ENCODE assay signal across 19 cellular contexts in the genomic region with DNA sequence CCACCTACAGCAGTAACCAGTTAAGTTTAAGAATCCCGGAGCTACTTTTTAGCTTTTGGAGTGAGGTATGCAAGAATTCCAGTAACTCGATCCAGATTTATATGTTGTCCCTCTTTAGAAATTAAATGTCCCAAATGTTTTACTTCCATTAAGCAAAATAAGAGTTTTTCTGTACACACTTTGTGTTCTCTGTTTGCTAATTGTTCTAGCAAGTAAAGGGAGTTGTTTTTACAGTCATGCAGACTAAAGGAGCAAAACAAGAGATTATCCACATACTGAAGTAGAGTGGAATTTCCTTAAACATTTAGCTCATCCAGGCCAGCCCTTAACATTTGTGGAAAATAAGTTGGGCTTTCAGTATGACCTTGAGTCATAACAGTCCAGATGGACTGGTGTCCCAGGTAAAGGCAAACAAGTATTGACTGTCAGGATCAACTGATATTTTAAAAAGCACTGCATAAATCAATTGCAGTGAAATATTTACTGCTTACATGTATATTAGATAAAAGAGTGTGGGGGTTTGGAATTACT. TPM values are rescaled to one million over a fixed set of nuclear protein-coding genes. Genes with fewer than 3 reads are reported as not detected.
DNase-seq lines count a peak whose midpoint lies in the region; FAIRE-seq and TF ChIP-seq lines count a peak whose summit lies in the region.
"Had no signal": no experiment of that assay in that cellular context is flagged by ENCODE, and none has a peak within 500 bp of the region (broad histone marks: within the 10 kb centered on the region; RNA-seq: fewer than 3 reads in every experiment).

No MANE protein-coding gene starts in this region.

- no peak overlapping the region for H3K4me2 ChIP-seq in astrocyte (ENCODE audit: low read length)
- H3K4me2 ChIP-seq in mesenchymal stem cell (ENCODE audit: low read length, poor library complexity, severe bottlenecking): no peak overlapping the region
- H3K4me2 ChIP-seq in smooth muscle cell: peak overlapping the region; percentile 76
- H3K4me2 ChIP-seq: KMS-11 had no signal

- peak overlapping the region; percentile 16 for H3K27ac Mint-ChIP-seq in astrocyte (ENCODE audit: unreplicated experiment)
- H3K27ac Mint-ChIP-seq: CD4-positive, CD25-positive, alpha-beta regulatory T cell had no signal

- peaks cover 20% of the 10 kb centered on the region for H3F3A ChIP-seq in smooth muscle cell (ENCODE audit: low read depth)

- TF ChIP-seq CTCF in astrocyte (IDR thresholded peaks at IDR 0.05; ENCODE audit: insufficient read depth, low read depth, low read length) (no peak), smooth muscle cell (IDR thresholded peaks at IDR 0.05; ENCODE audit: borderline replicate concordance, insufficient read depth, poor library complexity, severe bottlenecking) (no peak)

- no peak overlapping the region for H3K14ac ChIP-seq in mesenchymal stem cell (ENCODE audit: low read length in 2 of 2)

- no peak overlapping the region for H2BK120ac ChIP-seq in mesenchymal stem cell (ENCODE audit: low read depth, low read length)

- H3K9ac ChIP-seq in astrocyte (ENCODE audit: low read length) (no peak overlapping the region), mesenchymal stem cell (ENCODE audit: low read length) (no peak overlapping the region), smooth muscle cell (ENCODE audit: low read depth) (peak overlapping the region; percentile 77)
- H3K9ac ChIP-seq: KMS-11 had no signal

- H3K27me3 ChIP-seq in astrocyte (ENCODE audit: insufficient read depth, low read length): peaks cover 4% of the 10 kb centered on the region
- peaks cover 5 to 48% of the 10 kb centered on the region in 2 experiments for H3K27me3 ChIP-seq in mesenchymal stem cell (ENCODE audit: control insufficient read depth in 1 of 2, insufficient read depth in 1 of 2, low read length in 2 of 2)
- H3K27me3 ChIP-seq in smooth muscle cell (ENCODE audit: low read depth): no peaks in the 10 kb centered on the region
- H3K27me3 ChIP-seq in MG63: no peaks in the 10 kb centered on the region

- H3K36me3 ChIP-seq in astrocyte (ENCODE audit: insufficient read depth, low read length) (no peaks in the 10 kb centered on the region), mesenchymal stem cell (ENCODE audit: control insufficient read depth in 1 of 2, insufficient read depth in 2 of 2, low read depth in 1 of 2, low read length in 2 of 2) (no peaks in the 10 kb centered on the region), smooth muscle cell (ENCODE audit: low read depth) (no peaks in the 10 kb centered on the region), MG63 (no peaks in the 10 kb centered on the region)

- no peak overlapping the region for H2BK15ac ChIP-seq in mesenchymal stem cell (ENCODE audit: low read depth, poor library complexity, severe bottlenecking)

- H3K4me3 ChIP-seq in astrocyte (ENCODE audit: insufficient read depth, low read depth, low read length): no peak overlapping the region
- no peak overlapping the region for H3K4me3 ChIP-seq in mesenchymal stem cell (ENCODE audit: insufficient read depth in 1 of 2, low read depth in 1 of 2, low read length in 2 of 2)
- no peak overlapping the region for H3K4me3 ChIP-seq in smooth muscle cell
- H3K4me3 ChIP-seq in MG63: no peak overlapping the region
- H3K4me3 ChIP-seq: GM12878 had no signal

- H3K4ac ChIP-seq in mesenchymal stem cell (ENCODE audit: low read depth in 1 of 2, low read length in 2 of 2): no peak overlapping the region

- no peak overlapping the region for H2BK5ac ChIP-seq in mesenchymal stem cell (ENCODE audit: low read depth, low read length, poor library complexity, severe bottlenecking)

- no peak overlapping the region for H4K91ac ChIP-seq in mesenchymal stem cell (ENCODE audit: low read length)

- peaks cover 24% of the 10 kb centered on the region for H3K4me1 Mint-ChIP-seq in astrocyte (ENCODE audit: low read depth, unreplicated experiment)

- no CpG with 5 or more reads among the region's 2 CpGs for WGBS in mesenchymal stem cell
- 67% methylated on average over 2 of the region's 2 CpGs for WGBS in smooth muscle cell (ENCODE audit: low lambda C conversion rate)

- DNase-seq in GM18507 (ENCODE audit: extremely low spot score, insufficient read length, low read depth) (no peak), astrocyte (ENCODE audit: low read depth) (peak; percentile 9), mesenchymal stem cell (peak; percentile 19), smooth muscle cell (lab: John Stamatoyannopoulos, UW; ENCODE audit: unreplicated experiment) (no peak), NCI-H774 (lab: John Stamatoyannopoulos, UW) (no peak), A172 (ENCODE audit: low spot score) (no peak), MG63 (no peak)
- DNase-seq: CD4-positive, CD25-positive, alpha-beta regulatory T cell; IMR-90; NCI-H1694; NCI-H2081 treated with DMSO at 0.1 percent for 48 hours; NCI-H2171 treated with DMSO at 0.1 percent for 48 hours; NCI-H446; NCI-H526; Right ventricle myocardium superior had no signal

- H3K79me1 ChIP-seq in mesenchymal stem cell (replicated peaks; ENCODE audit: low read length, poor library complexity, severe bottlenecking): no peaks in the 10 kb centered on the region

- H3K27ac ChIP-seq in astrocyte (ENCODE audit: low read depth, low read length) (no peak overlapping the region), mesenchymal stem cell (ENCODE audit: low read length, poor library complexity, severe bottlenecking) (no peak overlapping the region), smooth muscle cell (ENCODE audit: low read depth) (peak overlapping the region; percentile 96)
- H3K27ac ChIP-seq: KMS-11 had no signal

- no peak overlapping the region for H2BK12ac ChIP-seq in mesenchymal stem cell (ENCODE audit: low read length in 2 of 2)

- H3K9me3 Mint-ChIP-seq in astrocyte (ENCODE audit: unreplicated experiment): peaks cover 3% of the 10 kb centered on the region

- no peaks in the 10 kb centered on the region for H3K36me3 Mint-ChIP-seq in astrocyte (ENCODE audit: low read depth, unreplicated experiment)
- H3K36me3 Mint-ChIP-seq: CD4-positive, CD25-positive, alpha-beta regulatory T cell had no signal

- H3K27me3 Mint-ChIP-seq in astrocyte (ENCODE audit: low read depth, unreplicated experiment): peaks cover 3% of the 10 kb centered on the region

- no peak overlapping the region for H3K23ac ChIP-seq in mesenchymal stem cell (ENCODE audit: low read length in 2 of 2)

- no peak overlapping the region for H3K18ac ChIP-seq in mesenchymal stem cell (ENCODE audit: low read depth in 1 of 2, low read length in 2 of 2)

- H4K8ac ChIP-seq in mesenchymal stem cell (ENCODE audit: low read length): no peak overlapping the region

- peaks cover 15% of the 10 kb centered on the region for H3K4me1 ChIP-seq in astrocyte (ENCODE audit: insufficient read depth, low read length)
- no peaks in the 10 kb centered on the region for H3K4me1 ChIP-seq in mesenchymal stem cell (ENCODE audit: control insufficient read depth, insufficient read depth, low read depth, low read length)
- peaks cover 15% of the 10 kb centered on the region for H3K4me1 ChIP-seq in smooth muscle cell (ENCODE audit: low read depth)

- no peak overlapping the region for H3K4me3 Mint-ChIP-seq in astrocyte (ENCODE audit: unreplicated experiment)
- H3K4me3 Mint-ChIP-seq: CD4-positive, CD25-positive, alpha-beta regulatory T cell had no signal

- H3K79me2 ChIP-seq in astrocyte (ENCODE audit: insufficient read depth, low read length) (no peaks in the 10 kb centered on the region), smooth muscle cell (ENCODE audit: low read depth) (no peaks in the 10 kb centered on the region)

- H4K20me1 ChIP-seq in astrocyte (ENCODE audit: insufficient read depth, low read length) (no peaks in the 10 kb centered on the region), smooth muscle cell (ENCODE audit: low read depth) (no peaks in the 10 kb centered on the region)

- FAIRE-seq in GM18507 (lab: Jason Lieb, UNC) (peak; percentile 36), astrocyte (lab: Jason Lieb, UNC) (peak; percentile 39)
- FAIRE-seq: GM12878, H1 had no signal

- no peak overlapping the region for H2AK5ac ChIP-seq in mesenchymal stem cell (ENCODE audit: low read length, severe bottlenecking)

- H2AFZ ChIP-seq in astrocyte (ENCODE audit: low read depth, low read length) (no peak overlapping the region), mesenchymal stem cell (ENCODE audit: low read depth, low read length) (no peak overlapping the region), smooth muscle cell (ENCODE audit: low read depth) (peak overlapping the region; percentile 10)

- H3K9me3 ChIP-seq in astrocyte (ENCODE audit: insufficient read depth, low read depth, low read length) (no peaks in the 10 kb centered on the region), mesenchymal stem cell (ENCODE audit: control insufficient read depth, low read length) (no peaks in the 10 kb centered on the region), smooth muscle cell (replicated peaks; ENCODE audit: low read depth) (no peaks in the 10 kb centered on the region), MG63 (no peaks in the 10 kb centered on the region; the same call in 1 of the 2 replicates)

RNA-seq across cellular contexts. Expression of gene TINAGL1, which starts 44.1 kb away (rescaled TPM):
- total RNA-seq in astrocyte (3.9 and 5.7 TPM in 2 replicates), smooth muscle cell (142 and 148 TPM in 2 replicates)
- 0.47 TPM for polyA plus RNA-seq in mesenchymal stem cell (2013, experiment 1 of 2)
- 0.47 TPM for polyA plus RNA-seq in mesenchymal stem cell (2013, experiment 2 of 2)
- 40.9 and 219 TPM in 2 replicates for polyA plus RNA-seq in smooth muscle cell
- 178 and 257 TPM in 2 replicates for total RNA-seq in A172 (2014; rRNA removed; shearing (Covaris generic))
- 1.1 TPM in 1 of 2 replicates, not detected in the other for total RNA-seq in MG63 (2014; rRNA removed; shearing (Covaris generic); ENCODE audit: low replicate concordance)
- total RNA-seq: A673; CD4-positive, CD25-positive, alpha-beta regulatory T cell had no signal
- polyA plus RNA-seq: CD4-positive, CD25-positive, alpha-beta regulatory T cell had no signal

Comparison
In these comparisons a context has a peak if more than half of its experiments do, and no peak if none do; other contexts are left out.
1. DNase-seq: peak in astrocyte (single experiment) and mesenchymal stem cell (single experiment); none in GM18507 (single experiment), smooth muscle cell (single experiment), NCI-H774 (single experiment), A172 (single experiment) and MG63 (single experiment).
2. RNA of gene TINAGL1, which starts 44.1 kb away (total RNA-seq): 178 to 257 TPM in A172 and 142 to 148 TPM in smooth muscle cell; 3.9 to 5.7 TPM in astrocyte and 1.1 TPM in MG63; every median in the first group is over 10 times any median in the second.